ENCODE assay signal across 8 cellular contexts in genomic region chr4:143616771-143617170, GRCh38.
DNase-seq lines count a peak whose midpoint lies in the region; ATAC-seq, FAIRE-seq and TF ChIP-seq lines count a peak whose summit lies in the region.

No MANE protein-coding gene starts in this region.

- FAIRE-seq in GM19239 (lab: Jason Lieb, UNC), result no peak

- no peak overlapping the region for H3K4me3 ChIP-seq in BJ (ENCODE audit: low read depth, low read length)

- no peaks in the 10 kb centered on the region for H3K36me3 ChIP-seq in BJ (ENCODE audit: control insufficient read depth, insufficient read depth, low read length)

- intact Hi-C loops in activated CD4-positive, alpha-beta memory T cell treated with anti-CD3 and anti-CD28 coated beads for 36 hours (cut with micrococcal nuclease), result no loop called here

- CTCF ChIA-PET in BJ (lab: Yijun Ruan, JAX), result no interaction called here
- CTCF ChIA-PET in activated CD4-positive, alpha-beta memory T cell treated with anti-CD3 and anti-CD28 coated beads for 36 hours (lab: Charles Lee), result no interaction called here

- no peak overlapping the region for H3K4me3 Mint-ChIP-seq in activated CD4-positive, alpha-beta memory T cell treated with anti-CD3 and anti-CD28 coated beads for 36 hours

- peak; percentile 75 for ATAC-seq in HG03135 (IDR thresholded peaks at IDR 0.05; ENCODE audit: unreplicated experiment)

- DNase-seq in BJ (ENCODE audit: low read depth) (peak; percentile 41), GM19239 (ENCODE audit: insufficient read length, low spot score) (peak; percentile 6), DMS153 treated with DMSO at 0.1 percent for 48 hours (lab: John Stamatoyannopoulos, UW; ENCODE audit: unreplicated experiment) (no peak), SW 1271 (lab: John Stamatoyannopoulos, UW) (no peak), DMS53 treated with DMSO at 0.1 percent for 48 hours (lab: John Stamatoyannopoulos, UW; ENCODE audit: unreplicated experiment) (no peak), KG1 (lab: John Stamatoyannopoulos, UW) (no peak)
- DNase-seq in activated CD4-positive, alpha-beta memory T cell treated with anti-CD3 and anti-CD28 coated beads for 36 hours, result peak; percentile 37

- TF ChIP-seq CTCF in BJ (IDR thresholded peaks at IDR 0.05; ENCODE audit: insufficient read depth, low read depth, low read length), result no peak

- peaks cover 5% of the 10 kb centered on the region for H3K9me3 Mint-ChIP-seq in activated CD4-positive, alpha-beta memory T cell treated with anti-CD3 and anti-CD28 coated beads for 36 hours

- POLR2A ChIA-PET in BJ (lab: Charles Lee), result no interaction called here
- POLR2A ChIA-PET in activated CD4-positive, alpha-beta memory T cell treated with anti-CD3 and anti-CD28 coated beads for 36 hours (lab: Charles Lee), result no interaction called here

- H3K36me3 Mint-ChIP-seq in activated CD4-positive, alpha-beta memory T cell treated with anti-CD3 and anti-CD28 coated beads for 36 hours, result no peaks in the 10 kb centered on the region

- no peaks in the 10 kb centered on the region for H3K27me3 ChIP-seq in BJ (ENCODE audit: control insufficient read depth, insufficient read depth, low read length)

- peaks cover 20% of the 10 kb centered on the region for H3K27me3 Mint-ChIP-seq in activated CD4-positive, alpha-beta memory T cell treated with anti-CD3 and anti-CD28 coated beads for 36 hours

- H3K4me1 Mint-ChIP-seq in activated CD4-positive, alpha-beta memory T cell treated with anti-CD3 and anti-CD28 coated beads for 36 hours (ENCODE audit: low read depth), result peaks cover 6% of the 10 kb centered on the region

- no peak overlapping the region for H3K27ac Mint-ChIP-seq in activated CD4-positive, alpha-beta memory T cell treated with anti-CD3 and anti-CD28 coated beads for 36 hours

Comparison
In these comparisons a context has a peak if more than half of its experiments do, and no peak if none do; other contexts are left out.
1. DNase-seq: peak in BJ (single experiment), GM19239 (single experiment) and activated CD4-positive, alpha-beta memory T cell treated with anti-CD3 and anti-CD28 coated beads for 36 hours (single experiment); none in DMS153 treated with DMSO at 0.1 percent for 48 hours (single experiment), SW 1271 (0 of 2), DMS53 treated with DMSO at 0.1 percent for 48 hours (single experiment) and KG1 (single experiment).